8 cellular contexts compared by ENCODE assay signal in the genomic region with DNA sequence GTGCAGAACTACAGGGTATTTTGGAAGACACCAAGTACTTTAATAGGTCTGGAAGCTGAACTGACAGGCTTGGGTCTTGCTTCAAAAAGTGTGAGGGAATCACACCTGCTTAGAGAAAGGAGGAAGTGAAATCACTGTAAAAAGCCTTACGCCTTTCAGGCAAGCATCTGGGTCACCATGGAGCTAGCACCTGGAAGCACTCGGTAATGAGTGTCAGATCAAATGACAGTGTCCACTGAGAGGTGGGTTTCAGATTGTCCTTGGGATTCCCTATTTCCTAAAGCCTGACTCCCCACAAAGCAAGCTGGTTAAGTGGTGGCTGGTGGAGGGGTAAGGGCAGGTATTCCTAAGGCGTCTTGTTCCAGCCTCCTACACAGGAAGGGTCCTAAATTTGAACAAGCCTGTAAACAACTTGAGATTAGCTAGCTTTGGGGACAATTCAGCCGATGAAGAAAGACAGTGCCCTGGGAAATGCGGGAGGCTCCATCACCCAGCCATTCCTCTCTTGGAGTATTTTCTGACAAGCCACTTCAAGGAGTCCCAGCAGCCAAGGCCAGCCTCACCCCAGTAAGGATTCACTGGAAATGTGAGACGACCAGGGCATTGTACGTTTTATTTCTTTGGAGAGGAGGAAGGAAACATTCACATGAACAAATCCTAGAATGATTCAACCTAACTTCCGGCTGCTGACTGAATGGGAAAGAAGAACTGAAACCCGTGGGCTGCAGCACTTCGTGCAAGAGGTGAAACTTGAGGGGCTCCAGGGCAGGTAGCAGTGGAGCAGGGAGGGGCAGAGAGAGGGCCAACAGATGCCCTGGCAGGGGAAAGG.
DNase-seq lines count a peak whose midpoint lies in the region; ATAC-seq and FAIRE-seq lines count a peak whose summit lies in the region.

No MANE protein-coding gene starts in this region.

- ATAC-seq in GM18511 (IDR thresholded peaks at IDR 0.05; ENCODE audit: unreplicated experiment) (peak; percentile 65), HG02588 (IDR thresholded peaks at IDR 0.05; ENCODE audit: unreplicated experiment) (peak; percentile 77), esophagus mucosa (no peak)

- no peaks in the 10 kb centered on the region for H3K9me3 Mint-ChIP-seq in activated naive CD4-positive, alpha-beta T cell treated with anti-CD3 and anti-CD28 coated beads, Interleukin-2, amount 50 U/mL, for 24 hours

- DNase-seq in NCI-H1092 treated with DMSO at 0.1 percent for 48 hours (lab: John Stamatoyannopoulos, UW) (peak; percentile 72), NCI-H1048 (lab: John Stamatoyannopoulos, UW) (no peak), HTR-8/SVneo (ENCODE audit: insufficient read length, low spot score) (no peak)
- DNase-seq in stimulated activated naive CD4-positive, alpha-beta T cell treated with Interleukin-2 at 50 U/mL for 16 hours (lab: John Stamatoyannopoulos, UW), result peak; percentile 60

- no peaks in the 10 kb centered on the region for H3K36me3 Mint-ChIP-seq in activated naive CD4-positive, alpha-beta T cell treated with anti-CD3 and anti-CD28 coated beads, Interleukin-2, amount 50 U/mL, for 24 hours

- FAIRE-seq in HTR-8/SVneo (lab: Jason Lieb, UNC), result no peak

- peak overlapping the region; percentile 97 for H3K4me3 Mint-ChIP-seq in activated naive CD4-positive, alpha-beta T cell treated with anti-CD3 and anti-CD28 coated beads, Interleukin-2, amount 50 U/mL, for 24 hours

- H3K27ac Mint-ChIP-seq in activated naive CD4-positive, alpha-beta T cell treated with anti-CD3 and anti-CD28 coated beads, Interleukin-2, amount 50 U/mL, for 24 hours, result peak overlapping the region; percentile 99

- no peaks in the 10 kb centered on the region for H3K27me3 Mint-ChIP-seq in activated naive CD4-positive, alpha-beta T cell treated with anti-CD3 and anti-CD28 coated beads, Interleukin-2, amount 50 U/mL, for 24 hours

- H3K4me1 Mint-ChIP-seq in activated naive CD4-positive, alpha-beta T cell treated with anti-CD3 and anti-CD28 coated beads, Interleukin-2, amount 50 U/mL, for 24 hours, result peaks cover 92% of the 10 kb centered on the region

Comparison
In these comparisons a context has a peak if more than half of its experiments do, and no peak if none do; other contexts are left out.
1. DNase-seq: peak in NCI-H1092 treated with DMSO at 0.1 percent for 48 hours (single experiment) and stimulated activated naive CD4-positive, alpha-beta T cell treated with Interleukin-2 at 50 U/mL for 16 hours (single experiment); none in NCI-H1048 (single experiment) and HTR-8/SVneo (single experiment).